Comparison of ENCODE assay signal across 14 cellular contexts in genomic region chr6:158909938-158910337, GRCh38.
DNase-seq lines count a peak whose midpoint lies in the region; ATAC-seq and TF ChIP-seq lines count a peak whose summit lies in the region.
"Had no signal": no experiment of that assay in that cellular context is flagged by ENCODE, and none has a peak within 500 bp of the region (broad histone marks: within the 10 kb centered on the region; RNA-seq: fewer than 3 reads in every experiment).

No MANE protein-coding gene starts in this region.

- peaks cover 18% of the 10 kb centered on the region; the same call in 1 of the 2 replicates for H3K9me3 ChIP-seq in SU-DHL-6 (ENCODE audit: insufficient read depth, low read length)
- H3K9me3 ChIP-seq in spleen: peaks cover 4 to 25% (median 19%) of the 10 kb centered on the region in 8 donors

- WGBS in spleen, 5 donors: 53 to 64% (median 59%) methylated on average over 13 of the region's 13 CpGs

- DNase-seq in GM20000 (ENCODE audit: low spot score): peak; percentile 36
- no peak for DNase-seq in glutamatergic neuron
- DNase-seq in spleen: no peak
- DNase-seq in RPMI8226: no peak
- no peak for DNase-seq in SIG-M5 (lab: John Stamatoyannopoulos, UW)
- no peak for DNase-seq in GM19238 (ENCODE audit: insufficient read length, low spot score)
- DNase-seq: DMS153, foreskin fibroblast, NCI-H187 treated with DMSO at 0.1 percent for 48 hours, sigmoid colon had no signal

- H3K4me1 Mint-ChIP-seq in glutamatergic neuron (ENCODE audit: low read depth, unreplicated experiment): peaks cover 17% of the 10 kb centered on the region

- H3K36me3 ChIP-seq in SU-DHL-6 (ENCODE audit: low read length): peaks cover 12% of the 10 kb centered on the region; the same call in 1 of the 2 replicates
- H3K36me3 ChIP-seq in spleen: no peaks in the 10 kb centered on the region
- H3K36me3 ChIP-seq: sigmoid colon had no signal

- H3K4me3 Mint-ChIP-seq in glutamatergic neuron (ENCODE audit: unreplicated experiment): peak overlapping the region; percentile 57

- H3K36me3 Mint-ChIP-seq in glutamatergic neuron (ENCODE audit: unreplicated experiment): peaks cover 22% of the 10 kb centered on the region

- peaks cover 5% of the 10 kb centered on the region for H3K27me3 Mint-ChIP-seq in glutamatergic neuron (ENCODE audit: unreplicated experiment)

- peak overlapping the region; percentile 87 for H3K4me2 ChIP-seq in SU-DHL-6 (ENCODE audit: low read depth, low read length, poor library complexity, severe bottlenecking)

- H3K27me3 ChIP-seq in SU-DHL-6 (ENCODE audit: low read length) (no peaks in the 10 kb centered on the region), spleen (replicated peaks in 1 of 7) (no peaks in the 10 kb centered on the region)
- H3K27me3 ChIP-seq: sigmoid colon had no signal

- H3K4me1 ChIP-seq in spleen: peaks cover 7 to 35% (median 28%) of the 10 kb centered on the region in 6 donors

- peak overlapping the region; percentile 84 for H2AFZ ChIP-seq in SU-DHL-6 (ENCODE audit: low read depth, low read length, severe bottlenecking)

- TF ChIP-seq POLR2A in spleen (IDR thresholded peaks at IDR 0.05): no peak

- no peak for TF ChIP-seq CTCF in GM20000 (IDR thresholded peaks at IDR 0.05; ENCODE audit: extremely low read depth, missing control alignments)
- no peak for TF ChIP-seq CTCF in SU-DHL-6 (IDR thresholded peaks at IDR 0.05; ENCODE audit: insufficient read depth, low read length, poor library complexity, severe bottlenecking)
- TF ChIP-seq CTCF in glutamatergic neuron (IDR thresholded peaks at IDR 0.05; ENCODE audit: partially characterized antibody, unreplicated experiment): no peak
- no peak for TF ChIP-seq CTCF in spleen (IDR thresholded peaks at IDR 0.05 in 8 of 11, conservative IDR thresholded peaks at IDR 0.05 in 3 of 11)

- H3K9ac ChIP-seq in SU-DHL-6 (ENCODE audit: low read length): peak overlapping the region; percentile 61

- H3K27ac Mint-ChIP-seq in glutamatergic neuron (ENCODE audit: unreplicated experiment): peak overlapping the region; percentile 75

- no peaks in the 10 kb centered on the region for H4K20me1 ChIP-seq in SU-DHL-6 (ENCODE audit: low read depth, low read length)

- no peaks in the 10 kb centered on the region for H3K79me2 ChIP-seq in SU-DHL-6 (ENCODE audit: insufficient read depth, low read length)

- H3K9me3 Mint-ChIP-seq in glutamatergic neuron (ENCODE audit: unreplicated experiment): peaks cover 12% of the 10 kb centered on the region

- H3K9me2 ChIP-seq in SU-DHL-6 (replicated peaks; ENCODE audit: insufficient read depth, low read length): no peaks in the 10 kb centered on the region

- H3F3A ChIP-seq in SU-DHL-6 (ENCODE audit: insufficient read depth): peaks cover 10% of the 10 kb centered on the region

- intact Hi-C loops in spleen (cut with DNase I; ENCODE audit: low total_unique reads): no loop called here

- H3K4me3 ChIP-seq in SU-DHL-6 (ENCODE audit: insufficient read depth, low read length, poor library complexity, severe bottlenecking) (peak overlapping the region; percentile 46), spleen (peak overlapping the region in 2 of 8 donors; percentile 6 to 37)
- H3K4me3 ChIP-seq: lung, sigmoid colon had no signal

- no peak for ATAC-seq in HG02938 (IDR thresholded peaks at IDR 0.05; ENCODE audit: unreplicated experiment)
- ATAC-seq: HepG2 had no signal

- H3K27ac ChIP-seq in SU-DHL-6 (ENCODE audit: low read depth, low read length) (peak overlapping the region; percentile 92), spleen (peak overlapping the region in 7 of 8 donors; percentile 70 to 91 (median 84))
- H3K27ac ChIP-seq: sigmoid colon had no signal
